Comparison of ENCODE assay signal across 27 cellular contexts in genomic region chr6:135025175-135025574, GRCh38. TPM values are rescaled to one million over a fixed set of nuclear protein-coding genes. Genes with fewer than 3 reads are reported as not detected.
DNase-seq lines count a peak whose midpoint lies in the region; ATAC-seq lines count a peak whose summit lies in the region.
"Had no signal": no experiment of that assay in that cellular context is flagged by ENCODE, and none has a peak within 500 bp of the region (broad histone marks: within the 10 kb centered on the region; RNA-seq: fewer than 3 reads in every experiment).

No MANE protein-coding gene starts in this region.

- H2AFZ ChIP-seq in GM23248 = no peak overlapping the region

- 91% methylated on average over 2 of the region's 2 CpGs for WGBS in HUES64
- WGBS in GM23248 (ENCODE audit: low coverage in 1 of 2, low lambda C conversion rate in 2 of 2, missing lambda C conversion rate in 2 of 2), 2 experiments = 93 to 98% methylated on average over 2 of the region's 2 CpGs

- no peak overlapping the region for H3K4me2 ChIP-seq in GM23248 (ENCODE audit: unreplicated experiment)
- H3K4me2 ChIP-seq: BLaER1, KMS-11 had no signal

- H3K9ac ChIP-seq in HUES64 (ENCODE audit: low read depth, low read length) = no peak overlapping the region
- no peak overlapping the region for H3K9ac ChIP-seq in GM23248
- H3K9ac ChIP-seq: BLaER1, KMS-11 had no signal

- no peak for DNase-seq in activated T-cell treated with anti-CD3 and anti-CD28 coated beads, Interleukin-2, amount 50 U/mL, for 4 hours
- no peak for DNase-seq in activated T-cell treated with anti-CD3 and anti-CD28 coated beads, Interleukin-2, amount 50 U/mL, for 48 hours
- no peak for DNase-seq in NOMO-1 (lab: John Stamatoyannopoulos, UW; ENCODE audit: unreplicated experiment in 2 of 2)
- DNase-seq in GM23248 = no peak
- DNase-seq: activated CD4-positive, alpha-beta T cell treated with anti-CD3 and anti-CD28 coated beads for 4 hours; activated naive CD4-positive, alpha-beta T cell; anterior cingulate cortex; caudate nucleus; DMS 273 treated with DMSO at 0.1 percent for 48 hours; head of caudate nucleus; MV-4-11; naive B cell; NCI-H1694; NCI-H2171; NCI-H524 treated with DMSO at 0.1 percent for 48 hours; right cardiac atrium; RPMI8226; stimulated activated CD4-positive, alpha-beta T cell treated with anti-CD3 and anti-CD28 coated beads, Interleukin-12 subunit alpha, Interleukin-12 subunit beta, amount 100 ng/mL, for 4 hours; uterus had no signal

- no peaks in the 10 kb centered on the region for H3K9me2 ChIP-seq in GM23248 (ENCODE audit: insufficient read depth)

- H3K36me3 Mint-ChIP-seq in activated T-cell treated with anti-CD3 and anti-CD28 coated beads, Interleukin-2, amount 50 U/mL, for 4 hours (ENCODE audit: insufficient read depth) = peaks cover 24% of the 10 kb centered on the region
- H3K36me3 Mint-ChIP-seq in stimulated activated memory B cell treated with anti-CD40 and anti-IgM and Interleukin-4, amounts not matched to agents 10 μg/mL and 1 μg/mL and 100 μg/mL, for 72 hours = peaks cover 35% of the 10 kb centered on the region

- H3K27me3 Mint-ChIP-seq in activated T-cell treated with anti-CD3 and anti-CD28 coated beads, Interleukin-2, amount 50 U/mL, for 4 hours (ENCODE audit: low read depth) = no peaks in the 10 kb centered on the region
- no peaks in the 10 kb centered on the region for H3K27me3 Mint-ChIP-seq in stimulated activated memory B cell treated with anti-CD40 and anti-IgM and Interleukin-4, amounts not matched to agents 10 μg/mL and 1 μg/mL and 100 μg/mL, for 72 hours
- H3K27me3 Mint-ChIP-seq: naive B cell had no signal

- H3K4me1 Mint-ChIP-seq in activated T-cell treated with anti-CD3 and anti-CD28 coated beads, Interleukin-2, amount 50 U/mL, for 4 hours (ENCODE audit: low read depth) = peaks cover 60% of the 10 kb centered on the region
- H3K4me1 Mint-ChIP-seq in stimulated activated memory B cell treated with anti-CD40 and anti-IgM and Interleukin-4, amounts not matched to agents 10 μg/mL and 1 μg/mL and 100 μg/mL, for 72 hours = peaks cover 28% of the 10 kb centered on the region

- in situ Hi-C loops in GM23248 (cut with MboI) = no loop called here

- no peaks in the 10 kb centered on the region for H3K9me3 Mint-ChIP-seq in activated T-cell treated with anti-CD3 and anti-CD28 coated beads, Interleukin-2, amount 50 U/mL, for 4 hours
- no peaks in the 10 kb centered on the region for H3K9me3 Mint-ChIP-seq in stimulated activated memory B cell treated with anti-CD40 and anti-IgM and Interleukin-4, amounts not matched to agents 10 μg/mL and 1 μg/mL and 100 μg/mL, for 72 hours
- H3K9me3 Mint-ChIP-seq: naive B cell had no signal

- H3K4me3 ChIP-seq in HUES64 (ENCODE audit: low read length) (no peak overlapping the region), GM23248 (no peak overlapping the region)
- H3K4me3 ChIP-seq: BLaER1, SK-N-MC, uterus had no signal

- no peaks in the 10 kb centered on the region for H3K27me3 ChIP-seq in HUES64 (ENCODE audit: insufficient read depth, low read length)
- no peaks in the 10 kb centered on the region for H3K27me3 ChIP-seq in GM23248 (replicated peaks; ENCODE audit: insufficient read depth)
- H3K27me3 ChIP-seq: BLaER1, uterus had no signal

- H3F3A ChIP-seq in GM23248 (ENCODE audit: insufficient read depth) = no peaks in the 10 kb centered on the region

- H3K36me3 ChIP-seq in HUES64 (ENCODE audit: insufficient read depth, low read length) (peaks cover 6% of the 10 kb centered on the region), GM23248 (ENCODE audit: low read depth) (peaks cover 10% of the 10 kb centered on the region)
- H3K36me3 ChIP-seq: uterus had no signal

- H3K9me3 ChIP-seq in HUES64 (ENCODE audit: insufficient read depth, low read depth, low read length) (no peaks in the 10 kb centered on the region), GM23248 (ENCODE audit: low read depth) (no peaks in the 10 kb centered on the region)
- H3K9me3 ChIP-seq: uterus had no signal

- peak overlapping the region; percentile 59 for H3K27ac Mint-ChIP-seq in stimulated activated memory B cell treated with anti-CD40 and anti-IgM and Interleukin-4, amounts not matched to agents 10 μg/mL and 1 μg/mL and 100 μg/mL, for 72 hours

- no peaks in the 10 kb centered on the region for H4K20me1 ChIP-seq in GM23248 (ENCODE audit: insufficient read depth)
- H4K20me1 ChIP-seq: BLaER1 had no signal

- H3K27ac ChIP-seq in HUES64 (ENCODE audit: low read depth, low read length) = peak overlapping the region; percentile 72; the same call in 1 of the 2 replicates
- peak overlapping the region; percentile 39 for H3K27ac ChIP-seq in cingulate gyrus (ENCODE audit: low read depth, low read length)
- no peak overlapping the region for H3K27ac ChIP-seq in GM23248
- H3K27ac ChIP-seq: BLaER1, epithelial cell of prostate, KMS-11, SK-N-MC, uterus had no signal

- peaks cover 79% of the 10 kb centered on the region for H3K79me2 ChIP-seq in GM23248 (ENCODE audit: insufficient read depth)

- peaks cover 27% of the 10 kb centered on the region for H3K4me1 ChIP-seq in HUES64 (ENCODE audit: insufficient read depth, low read length)
- H3K4me1 ChIP-seq in GM23248 (ENCODE audit: insufficient read depth) = no peaks in the 10 kb centered on the region
- H3K4me1 ChIP-seq: BLaER1, uterus had no signal

- H3K4me3 Mint-ChIP-seq in activated T-cell treated with anti-CD3 and anti-CD28 coated beads, Interleukin-2, amount 50 U/mL, for 4 hours = peak overlapping the region; percentile 47
- no peak overlapping the region for H3K4me3 Mint-ChIP-seq in stimulated activated memory B cell treated with anti-CD40 and anti-IgM and Interleukin-4, amounts not matched to agents 10 μg/mL and 1 μg/mL and 100 μg/mL, for 72 hours
- H3K4me3 Mint-ChIP-seq: naive B cell had no signal

- no peak for ATAC-seq in activated T-cell treated with anti-CD3 and anti-CD28 coated beads, Interleukin-2, amount 50 U/mL, for 4 hours
- ATAC-seq in stimulated activated memory B cell treated with anti-CD40 and anti-IgM and Interleukin-4, amounts not matched to agents 10 μg/mL and 1 μg/mL and 100 μg/mL, for 72 hours = no peak
- no peak for ATAC-seq in HG03460 (IDR thresholded peaks at IDR 0.05; ENCODE audit: unreplicated experiment)
- ATAC-seq: right cardiac atrium had no signal

RNA-seq across cellular contexts. Expression of gene HBS1L, which starts 29.4 kb away (rescaled TPM):
- total RNA-seq in activated T-cell treated with anti-CD3 and anti-CD28 coated beads, Interleukin-2, amount 50 U/mL, for 4 hours = 10 to 100 TPM; 72.8 to 92.3 (median 85.3) TPM
- polyA plus RNA-seq in HUES64 (2013, experiment 1 of 2) = 66.5 TPM
- 67.6 TPM for polyA plus RNA-seq in HUES64 (2013, experiment 2 of 2)
- 83.1 and 124 TPM in 2 replicates for total RNA-seq in GM23248 (2014; rRNA removed; shearing (Covaris generic))
- 83.9 and 85.0 TPM in 2 replicates for polyA plus RNA-seq in GM23248 (2016; fragmentation: Nextera tagmentation; extraction: Ambion mirVana)
